3 cellular contexts compared by ENCODE assay signal in genomic region chrX:40878821-40879571, GRCh38.
A peak's percentile ranks its signal among the peaks of the same experiment; 100 is the strongest.
TF ChIP-seq lines count a peak whose summit lies in the region.

No MANE protein-coding gene starts in this region.

TF ChIP-seq in SK-N-SH, 30 proteins besides CTCF, POLR2A, EP300 and RAD21:
- no peak for TF ChIP-seq TCF12 (IDR thresholded peaks at IDR 0.05)
- TF ChIP-seq, protein P1, sequence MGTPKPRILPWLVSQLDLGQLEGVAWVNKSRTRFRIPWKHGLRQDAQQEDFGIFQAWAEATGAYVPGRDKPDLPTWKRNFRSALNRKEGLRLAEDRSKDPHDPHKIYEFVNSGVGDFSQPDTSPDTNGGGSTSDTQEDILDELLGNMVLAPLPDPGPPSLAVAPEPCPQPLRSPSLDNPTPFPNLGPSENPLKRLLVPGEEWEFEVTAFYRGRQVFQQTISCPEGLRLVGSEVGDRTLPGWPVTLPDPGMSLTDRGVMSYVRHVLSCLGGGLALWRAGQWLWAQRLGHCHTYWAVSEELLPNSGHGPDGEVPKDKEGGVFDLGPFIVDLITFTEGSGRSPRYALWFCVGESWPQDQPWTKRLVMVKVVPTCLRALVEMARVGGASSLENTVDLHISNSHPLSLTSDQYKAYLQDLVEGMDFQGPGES (IDR thresholded peaks at IDR 0.05; ENCODE audit: low read depth, low read length), result no peak
- TF ChIP-seq, protein P2, sequence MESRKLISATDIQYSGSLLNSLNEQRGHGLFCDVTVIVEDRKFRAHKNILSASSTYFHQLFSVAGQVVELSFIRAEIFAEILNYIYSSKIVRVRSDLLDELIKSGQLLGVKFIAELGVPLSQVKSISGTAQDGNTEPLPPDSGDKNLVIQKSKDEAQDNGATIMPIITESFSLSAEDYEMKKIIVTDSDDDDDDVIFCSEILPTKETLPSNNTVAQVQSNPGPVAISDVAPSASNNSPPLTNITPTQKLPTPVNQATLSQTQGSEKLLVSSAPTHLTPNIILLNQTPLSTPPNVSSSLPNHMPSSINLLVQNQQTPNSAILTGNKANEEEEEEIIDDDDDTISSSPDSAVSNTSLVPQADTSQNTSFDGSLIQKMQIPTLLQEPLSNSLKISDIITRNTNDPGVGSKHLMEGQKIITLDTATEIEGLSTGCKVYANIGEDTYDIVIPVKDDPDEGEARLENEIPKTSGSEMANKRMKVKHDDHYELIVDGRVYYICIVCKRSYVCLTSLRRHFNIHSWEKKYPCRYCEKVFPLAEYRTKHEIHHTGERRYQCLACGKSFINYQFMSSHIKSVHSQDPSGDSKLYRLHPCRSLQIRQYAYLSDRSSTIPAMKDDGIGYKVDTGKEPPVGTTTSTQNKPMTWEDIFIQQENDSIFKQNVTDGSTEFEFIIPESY (IDR thresholded peaks at IDR 0.05; ENCODE audit: borderline replicate concordance, low read depth), result no peak
- TF ChIP-seq POLR2AphosphoS5 (IDR thresholded peaks at IDR 0.05; ENCODE audit: low read depth, low read length), result no peak
- TF ChIP-seq MXI1 (IDR thresholded peaks at IDR 0.05; ENCODE audit: low read depth, low read length), result no peak
- no peak for TF ChIP-seq NRF1 (IDR thresholded peaks at IDR 0.05; ENCODE audit: low read depth, low read length)
- no peak for TF ChIP-seq MEF2A (IDR thresholded peaks at IDR 0.05; ENCODE audit: borderline replicate concordance, low read depth)

TF ChIP-seq in SK-N-SH treated with all-trans-retinoic acid at 6 μM for 48 hours, 23 proteins besides CTCF, POLR2A, EP300 and RAD21:
- TF ChIP-seq ISL1 (CRISPR knock-in tag; IDR thresholded peaks at IDR 0.05) (no peak), BACH2 (CRISPR knock-in tag; IDR thresholded peaks at IDR 0.05; ENCODE audit: borderline replicate concordance) (no peak)
- TF ChIP-seq, protein P3, sequence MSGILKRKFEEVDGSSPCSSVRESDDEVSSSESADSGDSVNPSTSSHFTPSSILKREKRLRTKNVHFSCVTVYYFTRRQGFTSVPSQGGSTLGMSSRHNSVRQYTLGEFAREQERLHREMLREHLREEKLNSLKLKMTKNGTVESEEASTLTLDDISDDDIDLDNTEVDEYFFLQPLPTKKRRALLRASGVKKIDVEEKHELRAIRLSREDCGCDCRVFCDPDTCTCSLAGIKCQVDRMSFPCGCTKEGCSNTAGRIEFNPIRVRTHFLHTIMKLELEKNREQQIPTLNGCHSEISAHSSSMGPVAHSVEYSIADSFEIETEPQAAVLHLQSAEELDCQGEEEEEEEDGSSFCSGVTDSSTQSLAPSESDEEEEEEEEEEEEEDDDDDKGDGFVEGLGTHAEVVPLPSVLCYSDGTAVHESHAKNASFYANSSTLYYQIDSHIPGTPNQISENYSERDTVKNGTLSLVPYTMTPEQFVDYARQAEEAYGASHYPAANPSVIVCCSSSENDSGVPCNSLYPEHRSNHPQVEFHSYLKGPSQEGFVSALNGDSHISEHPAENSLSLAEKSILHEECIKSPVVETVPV (CRISPR knock-in tag; IDR thresholded peaks at IDR 0.05), result no peak

TF ChIP-seq in H1, 55 proteins besides CTCF, POLR2A, EP300 and RAD21:
- TF ChIP-seq SP1 (IDR thresholded peaks at IDR 0.05; ENCODE audit: low read depth, low read length) (peak; percentile 39; the same call in 1 of the 2 replicates), CHD2 (IDR thresholded peaks at IDR 0.05; ENCODE audit: low read length) (no peak), TBP (IDR thresholded peaks at IDR 0.05; ENCODE audit: low read depth, low read length) (no peak), NANOG (IDR thresholded peaks at IDR 0.05; ENCODE audit: insufficient read depth, low read depth, low read length, poor library complexity, severe bottlenecking) (peak; percentile 91), BRCA1 (IDR thresholded peaks at IDR 0.05; ENCODE audit: low read depth, low read length) (no peak), E2F6 (IDR thresholded peaks at IDR 0.05) (no peak), SAP30 (IDR thresholded peaks at IDR 0.05; ENCODE audit: insufficient read depth, insufficient replicate concordance, low read length) (no peak), YY1 (IDR thresholded peaks at IDR 0.05; ENCODE audit: low read depth, low read length) (no peak), CHD1 (IDR thresholded peaks at IDR 0.05; ENCODE audit: low read depth, low read length) (no peak), SIX5 (IDR thresholded peaks at IDR 0.05; ENCODE audit: low read depth, low read length) (no peak), CEBPB (IDR thresholded peaks at IDR 0.05; ENCODE audit: low read depth, low read length) (peak; percentile 31; the same call in 1 of the 2 replicates), TEAD4 (IDR thresholded peaks at IDR 0.05; ENCODE audit: low read depth, low read length) (peak; percentile 24; the same call in 1 of the 2 replicates), TAF7 (optimal IDR thresholded peaks at IDR 0.05; ENCODE audit: borderline replicate concordance, low read depth, low read length) (no peak), GABPA (IDR thresholded peaks at IDR 0.05; ENCODE audit: borderline replicate concordance, insufficient read depth, low read length) (no peak), BACH1 (IDR thresholded peaks at IDR 0.05; ENCODE audit: low read length) (no peak), EGR1 (IDR thresholded peaks at IDR 0.05; ENCODE audit: borderline replicate concordance, low read depth, low read length) (no peak), KDM4A (IDR thresholded peaks at IDR 0.05; ENCODE audit: low read depth, low read length, severe bottlenecking) (no peak), EZH2 (IDR thresholded peaks at IDR 0.05; ENCODE audit: low read depth, low read length, severe bottlenecking) (no peak), RXRA (IDR thresholded peaks at IDR 0.05; ENCODE audit: insufficient read depth, low read depth, low read length) (no peak), SIRT6 (IDR thresholded peaks at IDR 0.05; ENCODE audit: low read length) (no peak), TAF1 (IDR thresholded peaks at IDR 0.05; ENCODE audit: low read depth, low read length) (no peak), RBBP5 (IDR thresholded peaks at IDR 0.05; ENCODE audit: borderline replicate concordance, low read depth, low read length) (no peak), ZNF274 (IDR thresholded peaks at IDR 0.05; ENCODE audit: borderline replicate concordance, extremely low read depth, low read length) (no peak), HDAC6 (IDR thresholded peaks at IDR 0.05; ENCODE audit: low read depth, low read length) (no peak), FOSL1 (IDR thresholded peaks at IDR 0.05; ENCODE audit: insufficient read depth, low read depth, low read length) (no peak), NRF1 (IDR thresholded peaks at IDR 0.05; ENCODE audit: low read depth, low read length) (no peak), BCL11A (IDR thresholded peaks at IDR 0.05; ENCODE audit: low read depth in 2 of 2, low read length in 2 of 2) (no peak), USF2 (IDR thresholded peaks at IDR 0.05; ENCODE audit: low read length) (no peak), RNF2 (IDR thresholded peaks at IDR 0.05; ENCODE audit: borderline replicate concordance, low read depth, low read length, missing control alignments, poor library complexity, severe bottlenecking) (no peak), TCF12 (IDR thresholded peaks at IDR 0.05; ENCODE audit: low read depth, low read length) (no peak), CREB1 (IDR thresholded peaks at IDR 0.05) (no peak), CBX5 (IDR thresholded peaks at IDR 0.05; ENCODE audit: low read depth, low read length) (no peak), KDM1A (IDR thresholded peaks at IDR 0.05; ENCODE audit: borderline replicate concordance, low read length) (no peak), ASH2L (IDR thresholded peaks at IDR 0.05; ENCODE audit: low read length) (no peak)
- TF ChIP-seq, protein P4, sequence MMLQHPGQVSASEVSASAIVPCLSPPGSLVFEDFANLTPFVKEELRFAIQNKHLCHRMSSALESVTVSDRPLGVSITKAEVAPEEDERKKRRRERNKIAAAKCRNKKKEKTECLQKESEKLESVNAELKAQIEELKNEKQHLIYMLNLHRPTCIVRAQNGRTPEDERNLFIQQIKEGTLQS (IDR thresholded peaks at IDR 0.05; ENCODE audit: insufficient read depth, low read depth, low read length), result no peak
